Comparison of ENCODE assay signal across 21 cellular contexts in the genomic region with DNA sequence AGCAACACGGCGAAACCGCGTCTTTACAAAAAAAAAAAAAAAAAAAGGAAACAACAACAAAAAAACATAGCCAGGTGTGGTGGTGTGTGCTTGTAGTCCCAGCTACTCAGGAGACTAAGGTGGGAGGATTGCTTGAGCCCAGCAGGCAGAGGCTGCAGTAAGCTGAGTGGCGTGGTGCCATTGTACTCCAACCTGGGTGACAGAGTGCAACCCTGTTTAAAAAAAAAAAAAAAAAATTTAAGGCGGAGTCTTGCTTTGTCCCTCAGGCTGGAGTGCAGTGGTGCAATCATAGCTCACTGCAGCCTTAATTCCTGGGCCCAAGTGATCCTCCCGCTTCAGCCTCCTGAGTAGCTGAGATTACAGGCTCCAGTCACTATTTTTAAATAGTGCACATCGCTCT. TPM values are rescaled to one million over a fixed set of nuclear protein-coding genes. Genes with fewer than 3 reads are reported as not detected.
DNase-seq lines count a peak whose midpoint lies in the region; ATAC-seq and TF ChIP-seq lines count a peak whose summit lies in the region.
"Had no signal": no experiment of that assay in that cellular context is flagged by ENCODE, and none has a peak within 500 bp of the region (broad histone marks: within the 10 kb centered on the region; RNA-seq: fewer than 3 reads in every experiment).

No MANE protein-coding gene starts in this region.

- H3K36me3 Mint-ChIP-seq in WTC11, result no peaks in the 10 kb centered on the region
- H3K36me3 Mint-ChIP-seq: CD4-positive, CD25-positive, alpha-beta regulatory T cell had no signal

- no peaks in the 10 kb centered on the region for H3K36me3 ChIP-seq in upper lobe of right lung

- ATAC-seq in left colon, result peak; percentile 65
- ATAC-seq in upper lobe of right lung, result no peak
- ATAC-seq in WTC11, result no peak
- ATAC-seq in GM18519 (IDR thresholded peaks at IDR 0.05; ENCODE audit: low FRiP score, unreplicated experiment), result no peak

- peaks cover 55% of the 10 kb centered on the region for H3K27me3 ChIP-seq in upper lobe of right lung

- no peak overlapping the region for H3K4me3 Mint-ChIP-seq in WTC11
- H3K4me3 Mint-ChIP-seq: CD4-positive, CD25-positive, alpha-beta regulatory T cell; HFFc6 had no signal

- peaks cover 77% of the 10 kb centered on the region for H3K27me3 Mint-ChIP-seq in WTC11 (ENCODE audit: low read depth)

- no peak overlapping the region for H3K27ac ChIP-seq in upper lobe of right lung

- DNase-seq in activated effector memory CD4-positive, alpha-beta T cell treated with anti-CD3 and anti-CD28 coated beads, Interleukin-2, amount 50 U/mL, for 16 hours, result peak; percentile 8
- no peak for DNase-seq in activated effector memory CD4-positive, alpha-beta T cell treated with Interleukin-2 at 50 U/mL for 16 hours
- DNase-seq in left colon (no peak), upper lobe of right lung (peak; percentile 9), WTC11 (ENCODE audit: low spot score) (no peak)
- DNase-seq: ACHN; AML-193; Caco-2; CD4-positive, CD25-positive, alpha-beta regulatory T cell; DMS153; GOT3; HFFc6; MM.1S; NCI-H1105 treated with DMSO at 0.1 percent for 48 hours; NCI-H1930; NCI-H446 treated with DMSO at 0.1 percent for 48 hours; SW 1271 had no signal

- TF ChIP-seq RAD21 in Ishikawa (IDR thresholded peaks at IDR 0.05; ENCODE audit: low read depth), result no peak

- peaks cover 36% of the 10 kb centered on the region for H3K4me1 ChIP-seq in upper lobe of right lung

- TF ChIP-seq EP300 in Ishikawa (IDR thresholded peaks at IDR 0.05; ENCODE audit: borderline replicate concordance), result no peak

- H3K4me1 Mint-ChIP-seq in WTC11, result peaks cover 76% of the 10 kb centered on the region

- no peak overlapping the region for H3K4me3 ChIP-seq in upper lobe of right lung

- POLR2A ChIA-PET in WTC11 (lab: Charles Lee), result interaction anchor here (1.0 kb wide), 1 partner anchor 10 kb away, joined by 3 read pairs; no protein-coding TSS in a partner anchor

- H3K9me3 ChIP-seq in upper lobe of right lung, result no peaks in the 10 kb centered on the region
- H3K9me3 ChIP-seq: Caco-2 had no signal

- intact Hi-C loops in left colon (cut with DNase I, micrococcal nuclease), result no loop called here
- intact Hi-C loops in upper lobe of right lung (cut with DNase I), result no loop called here

- no peaks in the 10 kb centered on the region for H3K9me3 Mint-ChIP-seq in WTC11
- H3K9me3 Mint-ChIP-seq: HFFc6 had no signal

- CTCF ChIA-PET in WTC11 (lab: Charles Lee), result interaction anchor here (0.6 to 6.4 kb wide), 9 partner anchors 7 to 107 kb away, joined by 3 to 126 read pairs (median 3); no protein-coding TSS in a partner anchor

- TF ChIP-seq CTCF in upper lobe of right lung (IDR thresholded peaks at IDR 0.05) (no peak), WTC11 (IDR thresholded peaks at IDR 0.05) (no peak)

- H3K27ac Mint-ChIP-seq in WTC11, result no peak overlapping the region
- H3K27ac Mint-ChIP-seq: HFFc6 had no signal

TF ChIP-seq in Ishikawa, 13 proteins besides CTCF, POLR2A, EP300 and RAD21:
- no peak for TF ChIP-seq NFIC (IDR thresholded peaks at IDR 0.05)
- TF ChIP-seq, protein P1, sequence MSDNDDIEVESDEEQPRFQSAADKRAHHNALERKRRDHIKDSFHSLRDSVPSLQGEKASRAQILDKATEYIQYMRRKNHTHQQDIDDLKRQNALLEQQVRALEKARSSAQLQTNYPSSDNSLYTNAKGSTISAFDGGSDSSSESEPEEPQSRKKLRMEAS (IDR thresholded peaks at IDR 0.05), result no peak
- TF ChIP-seq, protein P2, sequence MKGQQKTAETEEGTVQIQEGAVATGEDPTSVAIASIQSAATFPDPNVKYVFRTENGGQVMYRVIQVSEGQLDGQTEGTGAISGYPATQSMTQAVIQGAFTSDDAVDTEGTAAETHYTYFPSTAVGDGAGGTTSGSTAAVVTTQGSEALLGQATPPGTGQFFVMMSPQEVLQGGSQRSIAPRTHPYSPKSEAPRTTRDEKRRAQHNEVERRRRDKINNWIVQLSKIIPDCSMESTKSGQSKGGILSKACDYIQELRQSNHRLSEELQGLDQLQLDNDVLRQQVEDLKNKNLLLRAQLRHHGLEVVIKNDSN (IDR thresholded peaks at IDR 0.05), result no peak
- TF ChIP-seq TAF1 (IDR thresholded peaks at IDR 0.05; ENCODE audit: low read depth), result no peak
- no peak for TF ChIP-seq TCF12 (IDR thresholded peaks at IDR 0.05; ENCODE audit: low read depth)
- no peak for TF ChIP-seq YY1 (IDR thresholded peaks at IDR 0.05; ENCODE audit: low read depth)
- peak; percentile 50; the same call in 1 of the 2 replicates for TF ChIP-seq CEBPB (IDR thresholded peaks at IDR 0.05)
- TF ChIP-seq, protein P3, sequence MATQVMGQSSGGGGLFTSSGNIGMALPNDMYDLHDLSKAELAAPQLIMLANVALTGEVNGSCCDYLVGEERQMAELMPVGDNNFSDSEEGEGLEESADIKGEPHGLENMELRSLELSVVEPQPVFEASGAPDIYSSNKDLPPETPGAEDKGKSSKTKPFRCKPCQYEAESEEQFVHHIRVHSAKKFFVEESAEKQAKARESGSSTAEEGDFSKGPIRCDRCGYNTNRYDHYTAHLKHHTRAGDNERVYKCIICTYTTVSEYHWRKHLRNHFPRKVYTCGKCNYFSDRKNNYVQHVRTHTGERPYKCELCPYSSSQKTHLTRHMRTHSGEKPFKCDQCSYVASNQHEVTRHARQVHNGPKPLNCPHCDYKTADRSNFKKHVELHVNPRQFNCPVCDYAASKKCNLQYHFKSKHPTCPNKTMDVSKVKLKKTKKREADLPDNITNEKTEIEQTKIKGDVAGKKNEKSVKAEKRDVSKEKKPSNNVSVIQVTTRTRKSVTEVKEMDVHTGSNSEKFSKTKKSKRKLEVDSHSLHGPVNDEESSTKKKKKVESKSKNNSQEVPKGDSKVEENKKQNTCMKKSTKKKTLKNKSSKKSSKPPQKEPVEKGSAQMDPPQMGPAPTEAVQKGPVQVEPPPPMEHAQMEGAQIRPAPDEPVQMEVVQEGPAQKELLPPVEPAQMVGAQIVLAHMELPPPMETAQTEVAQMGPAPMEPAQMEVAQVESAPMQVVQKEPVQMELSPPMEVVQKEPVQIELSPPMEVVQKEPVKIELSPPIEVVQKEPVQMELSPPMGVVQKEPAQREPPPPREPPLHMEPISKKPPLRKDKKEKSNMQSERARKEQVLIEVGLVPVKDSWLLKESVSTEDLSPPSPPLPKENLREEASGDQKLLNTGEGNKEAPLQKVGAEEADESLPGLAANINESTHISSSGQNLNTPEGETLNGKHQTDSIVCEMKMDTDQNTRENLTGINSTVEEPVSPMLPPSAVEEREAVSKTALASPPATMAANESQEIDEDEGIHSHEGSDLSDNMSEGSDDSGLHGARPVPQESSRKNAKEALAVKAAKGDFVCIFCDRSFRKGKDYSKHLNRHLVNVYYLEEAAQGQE (IDR thresholded peaks at IDR 0.05; ENCODE audit: low read depth), result no peak

TF ChIP-seq in WTC11, 78 proteins besides CTCF, POLR2A, EP300 and RAD21 (continues in another document):
- TF ChIP-seq ZNF121 (CRISPR knock-in tag; IDR thresholded peaks at IDR 0.05), result no peak
- no peak for TF ChIP-seq HMGA2 (CRISPR knock-in tag; IDR thresholded peaks at IDR 0.05)
- no peak for TF ChIP-seq CREM (CRISPR knock-in tag; IDR thresholded peaks at IDR 0.05)
- no peak for TF ChIP-seq ZNF396 (CRISPR knock-in tag; IDR thresholded peaks at IDR 0.05; ENCODE audit: borderline replicate concordance)
- TF ChIP-seq, protein P4, sequence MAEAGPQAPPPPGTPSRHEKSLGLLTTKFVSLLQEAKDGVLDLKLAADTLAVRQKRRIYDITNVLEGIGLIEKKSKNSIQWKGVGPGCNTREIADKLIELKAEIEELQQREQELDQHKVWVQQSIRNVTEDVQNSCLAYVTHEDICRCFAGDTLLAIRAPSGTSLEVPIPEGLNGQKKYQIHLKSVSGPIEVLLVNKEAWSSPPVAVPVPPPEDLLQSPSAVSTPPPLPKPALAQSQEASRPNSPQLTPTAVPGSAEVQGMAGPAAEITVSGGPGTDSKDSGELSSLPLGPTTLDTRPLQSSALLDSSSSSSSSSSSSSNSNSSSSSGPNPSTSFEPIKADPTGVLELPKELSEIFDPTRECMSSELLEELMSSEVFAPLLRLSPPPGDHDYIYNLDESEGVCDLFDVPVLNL (CRISPR knock-in tag; IDR thresholded peaks at IDR 0.05; ENCODE audit: borderline replicate concordance, low read depth), result no peak
- TF ChIP-seq GTF2I (CRISPR knock-in tag; conservative IDR thresholded peaks at IDR 0.05), result no peak
- no peak for TF ChIP-seq TEAD4 (CRISPR knock-in tag; IDR thresholded peaks at IDR 0.05)
- TF ChIP-seq SOX15 (CRISPR knock-in tag; IDR thresholded peaks at IDR 0.05), result no peak
- TF ChIP-seq, protein P5, sequence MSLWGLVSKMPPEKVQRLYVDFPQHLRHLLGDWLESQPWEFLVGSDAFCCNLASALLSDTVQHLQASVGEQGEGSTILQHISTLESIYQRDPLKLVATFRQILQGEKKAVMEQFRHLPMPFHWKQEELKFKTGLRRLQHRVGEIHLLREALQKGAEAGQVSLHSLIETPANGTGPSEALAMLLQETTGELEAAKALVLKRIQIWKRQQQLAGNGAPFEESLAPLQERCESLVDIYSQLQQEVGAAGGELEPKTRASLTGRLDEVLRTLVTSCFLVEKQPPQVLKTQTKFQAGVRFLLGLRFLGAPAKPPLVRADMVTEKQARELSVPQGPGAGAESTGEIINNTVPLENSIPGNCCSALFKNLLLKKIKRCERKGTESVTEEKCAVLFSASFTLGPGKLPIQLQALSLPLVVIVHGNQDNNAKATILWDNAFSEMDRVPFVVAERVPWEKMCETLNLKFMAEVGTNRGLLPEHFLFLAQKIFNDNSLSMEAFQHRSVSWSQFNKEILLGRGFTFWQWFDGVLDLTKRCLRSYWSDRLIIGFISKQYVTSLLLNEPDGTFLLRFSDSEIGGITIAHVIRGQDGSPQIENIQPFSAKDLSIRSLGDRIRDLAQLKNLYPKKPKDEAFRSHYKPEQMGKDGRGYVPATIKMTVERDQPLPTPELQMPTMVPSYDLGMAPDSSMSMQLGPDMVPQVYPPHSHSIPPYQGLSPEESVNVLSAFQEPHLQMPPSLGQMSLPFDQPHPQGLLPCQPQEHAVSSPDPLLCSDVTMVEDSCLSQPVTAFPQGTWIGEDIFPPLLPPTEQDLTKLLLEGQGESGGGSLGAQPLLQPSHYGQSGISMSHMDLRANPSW (CRISPR knock-in tag; conservative IDR thresholded peaks at IDR 0.05; ENCODE audit: low read depth), result no peak
- TF ChIP-seq ELF4 (CRISPR knock-in tag; IDR thresholded peaks at IDR 0.05; ENCODE audit: low read depth), result no peak

RNA-seq across cellular contexts. Expression of a gene that starts 18.2 kb away (rescaled TPM):
- under 1 TPM; 0.24 to 0.36 TPM for total RNA-seq in left colon
- 1.5 TPM for total RNA-seq in upper lobe of right lung
- 9.9 to 10.3 TPM (median 10.0 TPM) in 3 replicates for total RNA-seq in WTC11 (2021)
- total RNA-seq: HFFc6 had no signal

RNA-seq across cellular contexts. Expression of a gene that starts 21.1 kb away (rescaled TPM):
- total RNA-seq in left colon (not detected), upper lobe of right lung (not detected), WTC11 (2021) (1.7 to 2.3 TPM (median 2.0 TPM) in 3 replicates)
- total RNA-seq: Caco-2; CD4-positive, CD25-positive, alpha-beta regulatory T cell; HFFc6; SK-MEL-5; T-helper 2 cell treated with Interferon-gamma antibody and Interleukin-4, amounts not matched to agents 100 ng/mL and 5 ng/mL, for 36 hours had no signal

RNA-seq across cellular contexts. Expression of a gene that starts 40.5 kb away (rescaled TPM):
- total RNA-seq in left colon (100 to 1,000 TPM; 188 to 214 TPM), upper lobe of right lung (223 TPM), WTC11 (2021) (0.64 to 1.5 TPM (median 0.98 TPM) in 3 replicates)
- total RNA-seq: Caco-2; CD4-positive, CD25-positive, alpha-beta regulatory T cell; SK-MEL-5; T-helper 2 cell treated with Interferon-gamma antibody and Interleukin-4, amounts not matched to agents 100 ng/mL and 5 ng/mL, for 36 hours had no signal

Comparison
In these comparisons a context has a peak if more than half of its experiments do, and no peak if none do; other contexts are left out.
1. DNase-seq: peak in activated effector memory CD4-positive, alpha-beta T cell treated with anti-CD3 and anti-CD28 coated beads, Interleukin-2, amount 50 U/mL, for 16 hours (single experiment) and upper lobe of right lung (single experiment); none in activated effector memory CD4-positive, alpha-beta T cell treated with Interleukin-2 at 50 U/mL for 16 hours (single experiment), left colon (0 of 2) and WTC11 (single experiment).
2. RNA of a gene that starts 40.5 kb away (total RNA-seq): 223 TPM in upper lobe of right lung (single experiment) and 188 to 214 TPM in left colon; 0.64 to 1.5 TPM in WTC11; every median in the first group is over 10 times any median in the second.